ENCODE assay signal across 16 cellular contexts in genomic region chr18:55102508-55102907, GRCh38.
"Had no signal": no experiment of that assay in that cellular context is flagged by ENCODE, and none has a peak within 500 bp of the region (broad histone marks: within the 10 kb centered on the region; RNA-seq: fewer than 3 reads in every experiment).

No MANE protein-coding gene starts in this region.

- DNase-seq: activated CD4-positive, alpha-beta T cell treated with anti-CD3 and anti-CD28 coated beads for 48 hours; activated CD8-positive, alpha-beta memory T cell treated with anti-CD3 and anti-CD28 coated beads, Interleukin-2, amount 50 U/mL, for 48 hours; activated CD8-positive, alpha-beta T cell treated with anti-CD3 and anti-CD28 coated beads, Interleukin-2, amount 10 ng/mL, durations not matched to agents 7 days and 5 days; activated naive CD4-positive, alpha-beta T cell; heart left ventricle; mesendoderm; ovary; stimulated activated CD4-positive, alpha-beta T cell treated with anti-CD3 and anti-CD28 coated beads, Interleukin-4, amount 100 ng/mL, for 1 hour; stimulated activated CD8-positive, alpha-beta memory T cell treated with anti-CD3 and anti-CD28 coated beads, Interleukin-4, amount 100 ng/mL, for 48 hours; upper lobe of right lung had no signal

- H3K36me3 ChIP-seq: heart left ventricle, neural progenitor cell, ovary, upper lobe of right lung had no signal

- FAIRE-seq: astrocyte, endothelial cell of umbilical vein, frontal cortex, islet of Langerhans had no signal

- H3K27ac ChIP-seq: heart left ventricle, neural progenitor cell, ovary, upper lobe of right lung had no signal

- H3K27ac Mint-ChIP-seq: activated CD8-positive, alpha-beta T cell treated with anti-CD3 and anti-CD28 coated beads, Interleukin-2, amount 10 ng/mL, durations not matched to agents 7 days and 5 days; neural progenitor cell; stimulated activated naive CD8-positive, alpha-beta T cell treated with anti-CD3 and anti-CD28 coated beads, Interleukin-15, Interleukin-2, amounts not matched to agents 100 ng/mL and 50 ng/mL, for 24 hours had no signal

- H2AFZ ChIP-seq: neural progenitor cell had no signal

- H3K9me3 ChIP-seq: heart left ventricle, ovary, upper lobe of right lung had no signal

- H3K4me2 ChIP-seq: neural progenitor cell had no signal

- H3K9ac ChIP-seq: neural progenitor cell had no signal

- H3K4me1 ChIP-seq: neural progenitor cell, upper lobe of right lung had no signal

- H3K27me3 ChIP-seq: heart left ventricle, neural progenitor cell, ovary, upper lobe of right lung had no signal

- H3K36me3 Mint-ChIP-seq: neural progenitor cell had no signal

- H3K4me3 Mint-ChIP-seq: activated CD8-positive, alpha-beta T cell treated with anti-CD3 and anti-CD28 coated beads, Interleukin-2, amount 10 ng/mL, durations not matched to agents 7 days and 5 days; neural progenitor cell; stimulated activated naive CD8-positive, alpha-beta T cell treated with anti-CD3 and anti-CD28 coated beads, Interleukin-15, Interleukin-2, amounts not matched to agents 100 ng/mL and 50 ng/mL, for 24 hours had no signal

- ATAC-seq: activated CD8-positive, alpha-beta T cell treated with anti-CD3 and anti-CD28 coated beads, Interleukin-2, amount 10 ng/mL, durations not matched to agents 7 days and 5 days; heart left ventricle; upper lobe of right lung had no signal

- H3K4me3 ChIP-seq: heart left ventricle, neural progenitor cell, ovary, upper lobe of right lung had no signal

- H3K9me3 Mint-ChIP-seq: neural progenitor cell had no signal
